ENCODE assay signal across 23 cellular contexts in the genomic region with DNA sequence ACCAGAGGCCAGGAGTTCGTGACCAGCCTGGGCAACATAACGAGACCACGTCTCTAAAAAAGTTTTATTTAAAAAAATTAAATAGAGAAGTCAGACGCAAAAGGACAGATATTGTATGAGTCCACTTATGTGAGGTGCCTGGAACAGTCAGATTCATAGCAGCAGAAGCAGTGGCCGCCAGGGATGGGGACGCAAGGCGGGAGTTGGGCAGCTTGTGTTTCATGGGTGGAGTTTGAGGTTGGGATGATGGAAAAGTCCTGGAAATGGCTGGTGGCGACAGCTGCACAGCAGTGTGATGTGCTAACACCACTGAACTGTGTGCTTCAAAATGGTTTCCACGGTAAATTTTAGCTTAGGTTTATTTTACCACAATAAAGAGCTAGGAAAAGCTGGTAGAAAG.
"Had no signal": no experiment of that assay in that cellular context is flagged by ENCODE, and none has a peak within 500 bp of the region (broad histone marks: within the 10 kb centered on the region; RNA-seq: fewer than 3 reads in every experiment).

No MANE protein-coding gene starts in this region.

- H3K36me3 ChIP-seq: heart right ventricle, left lung, right lobe of liver, upper lobe of left lung, WERI-Rb-1 had no signal

- H3K27ac ChIP-seq: heart right ventricle, left lung, parathyroid adenoma, right lobe of liver, testis, upper lobe of left lung, WERI-Rb-1 had no signal

- ATAC-seq: activated T-helper 17 cell treated with anti-CD3 and anti-CD28 coated beads, Interleukin-2, amount 50 U/mL, for 72 hours; left lung; natural killer cell treated with Interleukin-12 subunit alpha and Interleukin-12 subunit beta and Interleukin-15 and Interleukin-18, amount 100 ng/mL, for 72 hours; right lobe of liver; SK-N-SH treated with all-trans-retinoic acid at 6 μM for 48 hours; stimulated activated naive B cell treated with anti-CD40 and anti-IgM and Interleukin-4, amounts not matched to agents 10 μg/mL and 1 μg/mL and 100 μg/mL, for 72 hours had no signal

- H3K36me3 Mint-ChIP-seq: activated naive CD8-positive, alpha-beta T cell treated with anti-CD3 and anti-CD28 coated beads, Interleukin-2, amount 10 ng/mL, durations not matched to agents 7 days and 5 days; natural killer cell treated with Interleukin-12 subunit alpha and Interleukin-12 subunit beta and Interleukin-15 and Interleukin-18, amount 100 ng/mL, for 72 hours; stimulated activated naive B cell treated with anti-CD40 and anti-IgM and Interleukin-4, amounts not matched to agents 10 μg/mL and 1 μg/mL and 100 μg/mL, for 72 hours had no signal

- H3K27me3 ChIP-seq: heart right ventricle, left lung, right lobe of liver, testis, upper lobe of left lung had no signal

- H3K4me1 ChIP-seq: heart right ventricle, left lung, parathyroid adenoma, right lobe of liver, testis had no signal

- H3K9me3 Mint-ChIP-seq: activated T-helper 17 cell treated with anti-CD3 and anti-CD28 coated beads, Interleukin-2, amount 50 U/mL, for 72 hours; natural killer cell treated with Interleukin-12 subunit alpha and Interleukin-12 subunit beta and Interleukin-15 and Interleukin-18, amount 100 ng/mL, for 72 hours; stimulated activated naive B cell treated with anti-CD40 and anti-IgM and Interleukin-4, amounts not matched to agents 10 μg/mL and 1 μg/mL and 100 μg/mL, for 72 hours had no signal

- H3K9me3 ChIP-seq: heart right ventricle, left lung, right lobe of liver, testis, upper lobe of left lung had no signal

- H3K4me1 Mint-ChIP-seq: activated naive CD8-positive, alpha-beta T cell treated with anti-CD3 and anti-CD28 coated beads, Interleukin-2, amount 10 ng/mL, durations not matched to agents 7 days and 5 days; activated T-helper 17 cell treated with anti-CD3 and anti-CD28 coated beads, Interleukin-2, amount 50 U/mL, for 72 hours; mesothelial cell of epicardium; stimulated activated naive B cell treated with anti-CD40 and anti-IgM and Interleukin-4, amounts not matched to agents 10 μg/mL and 1 μg/mL and 100 μg/mL, for 72 hours had no signal

- DNase-seq: activated naive CD4-positive, alpha-beta T cell treated with Interleukin-2 at 50 U/mL for 16 hours; activated naive CD8-positive, alpha-beta T cell treated with anti-CD3 and anti-CD28 coated beads, Interleukin-2, amount 10 ng/mL, durations not matched to agents 7 days and 5 days; activated T-cell treated with anti-CD3 and anti-CD28 coated beads, Interleukin-2, amount 50 U/mL, for 1 hour; amygdala; cerebellar nuclear complex; erythroblast; foreskin fibroblast; heart right ventricle; nucleus accumbens; stimulated activated CD4-positive, alpha-beta T cell treated with anti-CD3 and anti-CD28 coated beads, Interleukin-2, amount 100 ng/mL, for 48 hours; stimulated activated CD8-positive, alpha-beta memory T cell treated with anti-CD3 and anti-CD28 coated beads, Interleukin-4, amount 100 ng/mL, for 48 hours; stimulated activated naive B cell treated with anti-CD40 and anti-IgM and Interleukin-4, amounts not matched to agents 10 μg/mL and 1 μg/mL and 100 μg/mL, for 72 hours; testis; WERI-Rb-1 had no signal

- H3K4me3 Mint-ChIP-seq: activated naive CD8-positive, alpha-beta T cell treated with anti-CD3 and anti-CD28 coated beads, Interleukin-2, amount 10 ng/mL, durations not matched to agents 7 days and 5 days; activated T-helper 17 cell treated with anti-CD3 and anti-CD28 coated beads, Interleukin-2, amount 50 U/mL, for 72 hours; mesothelial cell of epicardium; natural killer cell treated with Interleukin-12 subunit alpha and Interleukin-12 subunit beta and Interleukin-15 and Interleukin-18, amount 100 ng/mL, for 72 hours; stimulated activated naive B cell treated with anti-CD40 and anti-IgM and Interleukin-4, amounts not matched to agents 10 μg/mL and 1 μg/mL and 100 μg/mL, for 72 hours had no signal

- H3K4me3 ChIP-seq: heart right ventricle, left lung, right lobe of liver, smooth muscle cell, testis, upper lobe of left lung had no signal
